ENCODE assay signal across 8 cellular contexts in genomic region chr11:7252683-7253213, GRCh38. TPM values are rescaled to one million over a fixed set of nuclear protein-coding genes. Genes with fewer than 3 reads are reported as not detected.
DNase-seq lines count a peak whose midpoint lies in the region; ATAC-seq and TF ChIP-seq lines count a peak whose summit lies in the region.

No MANE protein-coding gene starts in this region.

- no CpG with 5 or more reads among the region's 33 CpGs for WGBS in mesendoderm (ENCODE audit: extremely low coverage, insufficient coverage, low lambda C conversion rate)
- 15 to 16% methylated on average over 30 to 33 of the region's 33 CpGs for WGBS in tibial nerve, 2 donors

- no peak for DNase-seq in activated naive CD4-positive, alpha-beta T cell treated with anti-CD3 and anti-CD28 coated beads, Interleukin-2, amount 10 ng/mL, durations not matched to agents 7 days and 5 days
- DNase-seq in dorsolateral prefrontal cortex (peak in 4 of 10 donors; percentile 4 to 48 (median 34)), mesendoderm (no peak), tibial nerve (ENCODE audit: low spot score in 2 of 2) (no peak), NCI-H82 treated with DMSO at 0.1 percent for 48 hours (lab: John Stamatoyannopoulos, UW; ENCODE audit: unreplicated experiment) (no peak)

- H3K56ac ChIP-seq in mesendoderm (ENCODE audit: low read length): peak overlapping the region; percentile 42

- H3K27ac ChIP-seq in dorsolateral prefrontal cortex (peak overlapping the region in 39 of 59 donors; percentile 17 to 86 (median 70)), mesendoderm (ENCODE audit: low read depth, low read length) (no peak overlapping the region), tibial nerve (no peak overlapping the region)

- H3K9me3 ChIP-seq in tibial nerve: peaks cover 0 to 7% (median 0%) of the 10 kb centered on the region in 4 donors

- CTCF ChIA-PET in activated naive CD4-positive, alpha-beta T cell treated with anti-CD3 and anti-CD28 coated beads, Interleukin-2, amount 10 ng/mL, durations not matched to agents 7 days and 5 days (lab: Charles Lee): no interaction called here

- peaks cover 3% of the 10 kb centered on the region for H3K4me1 Mint-ChIP-seq in activated naive CD4-positive, alpha-beta T cell treated with anti-CD3 and anti-CD28 coated beads, Interleukin-2, amount 50 U/mL, for 24 hours
- H3K4me1 Mint-ChIP-seq in activated naive CD4-positive, alpha-beta T cell treated with anti-CD3 and anti-CD28 coated beads, Interleukin-2, amount 10 ng/mL, durations not matched to agents 7 days and 5 days: peaks cover 7% of the 10 kb centered on the region

- no peak overlapping the region for H4K8ac ChIP-seq in mesendoderm (ENCODE audit: low read depth, low read length)

- no peak overlapping the region for H2BK5ac ChIP-seq in mesendoderm (ENCODE audit: low read length)

- intact Hi-C loops in dorsolateral prefrontal cortex (cut with DNase I): loop anchor here (5.0 to 10.0 kb wide), 3 partner anchors 190 to 402 kb away; partner anchors contain the start of gene PPFIBP2 (in 2 of the 2)

- no peak overlapping the region for H3K23ac ChIP-seq in mesendoderm (ENCODE audit: low read length)

- H3K18ac ChIP-seq in mesendoderm (ENCODE audit: low read length): no peak overlapping the region

- peak overlapping the region; percentile 40 for H3K9ac ChIP-seq in mesendoderm (ENCODE audit: low read length)

- ATAC-seq in GM21576 (IDR thresholded peaks at IDR 0.05; ENCODE audit: unreplicated experiment): no peak
- ATAC-seq in GM18520 (IDR thresholded peaks at IDR 0.05; ENCODE audit: unreplicated experiment): no peak

- peak overlapping the region; percentile 83 for H3K4me2 ChIP-seq in mesendoderm (ENCODE audit: low read length)

- H2AK5ac ChIP-seq in mesendoderm (ENCODE audit: low read length): no peak overlapping the region

- H3K4me3 Mint-ChIP-seq in activated naive CD4-positive, alpha-beta T cell treated with anti-CD3 and anti-CD28 coated beads, Interleukin-2, amount 50 U/mL, for 24 hours: peak overlapping the region; percentile 26
- no peak overlapping the region for H3K4me3 Mint-ChIP-seq in activated naive CD4-positive, alpha-beta T cell treated with anti-CD3 and anti-CD28 coated beads, Interleukin-2, amount 10 ng/mL, durations not matched to agents 7 days and 5 days

- no peak for TF ChIP-seq EP300 in tibial nerve (IDR thresholded peaks at IDR 0.05)

- H3K27me3 ChIP-seq in dorsolateral prefrontal cortex: peaks cover 0 to 17% (median 0%) of the 10 kb centered on the region in 45 donors
- H3K27me3 ChIP-seq in mesendoderm (ENCODE audit: insufficient read depth, low read length, poor library complexity): peaks cover 12% of the 10 kb centered on the region
- H3K27me3 ChIP-seq in tibial nerve: peaks cover 0 to 36% of the 10 kb centered on the region in 2 donors

- peaks cover 31% of the 10 kb centered on the region for H3K27me3 Mint-ChIP-seq in activated naive CD4-positive, alpha-beta T cell treated with anti-CD3 and anti-CD28 coated beads, Interleukin-2, amount 50 U/mL, for 24 hours
- peaks cover 57% of the 10 kb centered on the region for H3K27me3 Mint-ChIP-seq in activated naive CD4-positive, alpha-beta T cell treated with anti-CD3 and anti-CD28 coated beads, Interleukin-2, amount 10 ng/mL, durations not matched to agents 7 days and 5 days

- H2BK120ac ChIP-seq in mesendoderm (ENCODE audit: low read depth, low read length): no peak overlapping the region

- H3K79me2 ChIP-seq in mesendoderm (ENCODE audit: control insufficient read depth, insufficient read depth, low read length): no peaks in the 10 kb centered on the region

- H3K27ac Mint-ChIP-seq in activated naive CD4-positive, alpha-beta T cell treated with anti-CD3 and anti-CD28 coated beads, Interleukin-2, amount 50 U/mL, for 24 hours: no peak overlapping the region
- H3K27ac Mint-ChIP-seq in activated naive CD4-positive, alpha-beta T cell treated with anti-CD3 and anti-CD28 coated beads, Interleukin-2, amount 10 ng/mL, durations not matched to agents 7 days and 5 days: no peak overlapping the region

- no peak overlapping the region for H2BK15ac ChIP-seq in mesendoderm (replicated peaks; ENCODE audit: low read depth)

- no peak overlapping the region for H3K4ac ChIP-seq in mesendoderm (ENCODE audit: low read depth, low read length)

- H3K79me1 ChIP-seq in mesendoderm (ENCODE audit: low read length): no peaks in the 10 kb centered on the region

- H4K5ac ChIP-seq in mesendoderm (ENCODE audit: low read length): no peak overlapping the region

- no peak for TF ChIP-seq CTCF in dorsolateral prefrontal cortex (IDR thresholded peaks at IDR 0.05 in 54 of 56, conservative IDR thresholded peaks at IDR 0.05 in 2 of 56; ENCODE audit: low read depth in 1 of 56, partially characterized antibody in 56 of 56)
- no peak for TF ChIP-seq CTCF in tibial nerve (IDR thresholded peaks at IDR 0.05)

- peaks cover 10% of the 10 kb centered on the region for H3K9me3 Mint-ChIP-seq in activated naive CD4-positive, alpha-beta T cell treated with anti-CD3 and anti-CD28 coated beads, Interleukin-2, amount 50 U/mL, for 24 hours
- no peaks in the 10 kb centered on the region for H3K9me3 Mint-ChIP-seq in activated naive CD4-positive, alpha-beta T cell treated with anti-CD3 and anti-CD28 coated beads, Interleukin-2, amount 10 ng/mL, durations not matched to agents 7 days and 5 days

- no peaks in the 10 kb centered on the region for H3K36me3 Mint-ChIP-seq in activated naive CD4-positive, alpha-beta T cell treated with anti-CD3 and anti-CD28 coated beads, Interleukin-2, amount 50 U/mL, for 24 hours
- H3K36me3 Mint-ChIP-seq in activated naive CD4-positive, alpha-beta T cell treated with anti-CD3 and anti-CD28 coated beads, Interleukin-2, amount 10 ng/mL, durations not matched to agents 7 days and 5 days: no peaks in the 10 kb centered on the region

- H3K4me3 ChIP-seq in dorsolateral prefrontal cortex: peak overlapping the region; percentile 54 to 97 (median 82)
- H3K4me3 ChIP-seq in mesendoderm (ENCODE audit: low read length): peak overlapping the region; percentile 25
- peak overlapping the region in 3 of 4 donors; percentile 20 to 54 (median 39) for H3K4me3 ChIP-seq in tibial nerve

- no peaks in the 10 kb centered on the region for H3K4me1 ChIP-seq in mesendoderm (ENCODE audit: control insufficient read depth, low read depth, low read length)
- peaks cover 0 to 17% (median 6%) of the 10 kb centered on the region in 4 donors for H3K4me1 ChIP-seq in tibial nerve

- no peak for TF ChIP-seq POLR2A in tibial nerve (IDR thresholded peaks at IDR 0.05)

- H3K36me3 ChIP-seq in mesendoderm (ENCODE audit: control insufficient read depth, insufficient read depth, low read length): no peaks in the 10 kb centered on the region
- no peaks in the 10 kb centered on the region for H3K36me3 ChIP-seq in tibial nerve

RNA-seq across cellular contexts. Expression of gene SYT9, which starts 1.0 kb away (rescaled TPM):
- total RNA-seq in dorsolateral prefrontal cortex (10 to 100 TPM in 112 of 120 experiments, 1 to 10 TPM in 8; 8.3 to 25.6 (median 12.9) TPM), tibial nerve (under 1 TPM in 2 of 4 donors, not detected in 2; 0.21 to 0.30 TPM)
- polyA plus RNA-seq in mesendoderm (2013, experiment 1 of 2): 0.58 TPM
- 0.63 TPM for polyA plus RNA-seq in mesendoderm (2013, experiment 2 of 2)

Comparison
In these comparisons a context has a peak if more than half of its experiments do, and no peak if none do; other contexts are left out.
1. H3K27ac ChIP-seq: peak in dorsolateral prefrontal cortex (39 of 59); none in mesendoderm (single experiment) and tibial nerve (0 of 4).
2. H3K4me3 ChIP-seq: peak in every context shown above with its lines; median percentile 82 in dorsolateral prefrontal cortex; 39 in tibial nerve; 25 in mesendoderm.
3. RNA of gene SYT9, which starts 1.0 kb away (total RNA-seq): 8.3 to 25.6 TPM in dorsolateral prefrontal cortex; 0.21 to 0.30 TPM in tibial nerve; every median in the first group is over 4 times any median in the second.